ENCODE assay signal across 1 cellular context in genomic region chr2:10934308-10934978, GRCh38.
A peak's percentile ranks its signal among the peaks of the same experiment; 100 is the strongest.
TF ChIP-seq lines count a peak whose summit lies in the region.

No MANE protein-coding gene starts in this region.

TF ChIP-seq in HepG2, 621 proteins besides CTCF, POLR2A, EP300 and RAD21:
- TF ChIP-seq PATZ1 (CRISPR knock-in tag; IDR thresholded peaks at IDR 0.05), result peak; percentile 27; the same call in 1 of the 2 replicates
- no peak for TF ChIP-seq POLR2AphosphoS5 (IDR thresholded peaks at IDR 0.05; ENCODE audit: low read depth, low read length)
- TF ChIP-seq FOSL2 (CRISPR knock-in tag; IDR thresholded peaks at IDR 0.05), result peak; percentile 27; the same call in 1 of the 2 replicates
- peak; percentile 74; the same call in 1 of the 2 replicates for TF ChIP-seq ESRRA (CRISPR knock-in tag; IDR thresholded peaks at IDR 0.05; ENCODE audit: low read depth)
- no peak for TF ChIP-seq CCAR2 (optimal IDR thresholded peaks at IDR 0.05; ENCODE audit: low read depth, low read length)
- TF ChIP-seq ZNF770 (CRISPR knock-in tag; IDR thresholded peaks at IDR 0.05), result peak; percentile 96
- TF ChIP-seq SOX5 (CRISPR knock-in tag; IDR thresholded peaks at IDR 0.05; ENCODE audit: borderline replicate concordance), result peak; percentile 23; the same call in 1 of the 2 replicates
- TF ChIP-seq SOX13 (IDR thresholded peaks at IDR 0.05), result no peak
- peak in 1 of 2 experiments; percentile 64; a peak in 2 of 4 replicates for TF ChIP-seq SOX13 (CRISPR knock-in tag; conservative IDR thresholded peaks at IDR 0.05 in 1 of 2, IDR thresholded peaks at IDR 0.05 in 1 of 2)
